18 cellular contexts compared by ENCODE assay signal in the genomic region with DNA sequence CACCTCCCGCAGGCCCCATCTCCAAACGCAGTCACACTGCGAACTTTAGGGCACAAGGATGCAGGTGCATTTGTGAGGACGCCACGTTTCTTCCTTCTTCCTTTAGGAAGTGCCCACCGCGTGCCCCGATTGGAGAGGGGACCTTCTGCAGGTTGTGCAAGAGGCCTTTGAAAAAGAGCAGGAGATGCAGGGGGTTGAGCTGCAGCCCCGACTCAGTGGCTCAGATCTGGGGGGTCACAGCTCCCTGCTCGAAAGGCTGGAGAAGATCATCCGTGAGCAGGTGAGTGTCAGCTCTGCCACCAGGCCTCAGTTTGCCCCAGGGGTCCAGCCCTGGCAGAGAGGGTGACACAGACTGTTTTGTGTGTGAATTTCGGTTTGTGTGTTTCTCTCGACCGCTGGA.
"Had no signal": no experiment of that assay in that cellular context is flagged by ENCODE, and none has a peak within 500 bp of the region (broad histone marks: within the 10 kb centered on the region; RNA-seq: fewer than 3 reads in every experiment).

No MANE protein-coding gene starts in this region.

- H3K9me3 Mint-ChIP-seq: activated CD4-positive, alpha-beta T cell treated with anti-CD3 and anti-CD28 coated beads, Interleukin-2, amount 10 ng/mL, durations not matched to agents 24 days and 14 days; activated naive CD4-positive, alpha-beta T cell treated with anti-CD3 and anti-CD28 coated beads, Interleukin-2, amount 50 U/mL, for 72 hours; activated T-cell treated with anti-CD3 and anti-CD28 coated beads, Interleukin-2, amount 50 U/mL, for 72 hours; brain; naive B cell; stimulated activated naive B cell treated with anti-CD40 and anti-IgM and Interleukin-4, amounts not matched to agents 10 μg/mL and 1 μg/mL and 100 μg/mL, for 72 hours had no signal

- H3K27me3 ChIP-seq: gastroesophageal sphincter, heart left ventricle, sigmoid colon had no signal

- H3K27ac Mint-ChIP-seq: activated CD4-positive, alpha-beta T cell treated with anti-CD3 and anti-CD28 coated beads, Interleukin-2, amount 10 ng/mL, durations not matched to agents 24 days and 14 days; activated T-cell treated with anti-CD3 and anti-CD28 coated beads, Interleukin-2, amount 50 U/mL, for 72 hours; brain; stimulated activated naive B cell treated with anti-CD40 and anti-IgM and Interleukin-4, amounts not matched to agents 10 μg/mL and 1 μg/mL and 100 μg/mL, for 72 hours had no signal

- H3K27ac ChIP-seq: gastroesophageal sphincter, heart left ventricle, parathyroid adenoma, sigmoid colon, SK-N-MC had no signal

- H3K9me3 ChIP-seq: gastroesophageal sphincter, heart left ventricle, mucosa of descending colon, sigmoid colon had no signal

- H3K4me3 Mint-ChIP-seq: activated CD4-positive, alpha-beta T cell treated with anti-CD3 and anti-CD28 coated beads, Interleukin-2, amount 10 ng/mL, durations not matched to agents 24 days and 14 days; activated T-cell treated with anti-CD3 and anti-CD28 coated beads, Interleukin-2, amount 50 U/mL, for 72 hours; brain; naive B cell; stimulated activated naive B cell treated with anti-CD40 and anti-IgM and Interleukin-4, amounts not matched to agents 10 μg/mL and 1 μg/mL and 100 μg/mL, for 72 hours had no signal

- H3K4me1 Mint-ChIP-seq: brain had no signal

- DNase-seq: activated CD4-positive, alpha-beta T cell treated with anti-CD3 and anti-CD28 coated beads, Interleukin-2, amount 10 ng/mL, durations not matched to agents 24 days and 14 days; activated effector memory CD4-positive, alpha-beta T cell treated with anti-CD3 and anti-CD28 coated beads, Interleukin-2, amount 50 U/mL, for 16 hours; activated T-cell treated with anti-CD3 and anti-CD28 coated beads, Interleukin-2, amount 50 U/mL, for 72 hours; cortex of kidney; effector CD4-positive, alpha-beta T cell; mesenchymal stem cell; naive B cell; sigmoid colon; stimulated activated CD4-positive, alpha-beta T cell treated with anti-CD3 and anti-CD28 coated beads, Interleukin-4, amount 100 ng/mL, for 4 hours; stimulated activated naive B cell treated with anti-CD40 and anti-IgM and Interleukin-4, amounts not matched to agents 10 μg/mL and 1 μg/mL and 100 μg/mL, for 72 hours had no signal

- H3K4me3 ChIP-seq: gastroesophageal sphincter, heart left ventricle, mucosa of descending colon, sigmoid colon, SK-N-MC had no signal

- H3K27me3 Mint-ChIP-seq: activated CD4-positive, alpha-beta T cell treated with anti-CD3 and anti-CD28 coated beads, Interleukin-2, amount 10 ng/mL, durations not matched to agents 24 days and 14 days; brain; naive B cell; stimulated activated naive B cell treated with anti-CD40 and anti-IgM and Interleukin-4, amounts not matched to agents 10 μg/mL and 1 μg/mL and 100 μg/mL, for 72 hours had no signal

- H3K4me1 ChIP-seq: gastroesophageal sphincter, parathyroid adenoma, sigmoid colon had no signal

- ATAC-seq: activated naive CD4-positive, alpha-beta T cell treated with anti-CD3 and anti-CD28 coated beads, Interleukin-2, amount 50 U/mL, for 72 hours; activated T-cell treated with anti-CD3 and anti-CD28 coated beads, Interleukin-2, amount 50 U/mL, for 72 hours; esophagus mucosa; gastroesophageal sphincter; heart left ventricle; mucosa of descending colon; stimulated activated naive B cell treated with anti-CD40 and anti-IgM and Interleukin-4, amounts not matched to agents 10 μg/mL and 1 μg/mL and 100 μg/mL, for 72 hours had no signal
